In the genomic region with DNA sequence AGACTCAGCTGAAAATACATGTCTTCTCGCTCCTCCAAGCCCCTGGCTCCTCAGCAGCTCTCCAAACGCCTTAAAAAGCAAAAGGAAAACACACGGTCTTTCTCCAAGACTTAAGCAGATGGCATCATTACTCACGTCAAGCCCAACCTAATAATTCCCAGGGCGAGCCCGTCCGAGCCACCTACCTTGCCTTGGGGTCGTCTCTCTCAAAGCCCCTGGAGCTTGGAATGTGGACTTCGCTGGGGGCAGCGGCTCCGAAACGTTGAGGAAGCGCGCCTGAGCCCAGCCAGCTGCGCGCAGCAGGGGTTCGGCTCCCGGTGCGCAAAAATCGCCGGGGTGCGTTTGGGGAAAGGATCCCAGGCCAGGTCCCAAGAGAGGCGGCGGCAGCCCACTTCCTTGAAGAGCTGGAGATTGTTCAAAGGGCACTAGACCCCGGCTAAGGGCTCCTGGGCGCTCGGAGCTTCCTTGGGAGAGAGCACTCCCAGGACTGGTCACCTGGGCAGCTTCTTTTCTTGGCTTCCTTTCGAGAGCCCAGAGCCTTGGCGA, we compare ENCODE assay signal across 11 cellular contexts. TPM values are rescaled to one million over a fixed set of nuclear protein-coding genes. Genes with fewer than 3 reads are reported as not detected.
DNase-seq lines count a peak whose midpoint lies in the region; ATAC-seq and TF ChIP-seq lines count a peak whose summit lies in the region.
"Had no signal": no experiment of that assay in that cellular context is flagged by ENCODE, and none has a peak within 500 bp of the region (broad histone marks: within the 10 kb centered on the region; RNA-seq: fewer than 3 reads in every experiment).

No MANE protein-coding gene starts in this region.

- ATAC-seq in activated T-cell treated with anti-CD3 and anti-CD28 coated beads, Interleukin-2, amount 50 U/mL, for 72 hours (replicated peaks in 1 of 2), result no peak

- 8 to 9% methylated on average over 15 to 26 of the region's 29 CpGs for WGBS in tibial nerve, 2 donors

- H3K9me3 ChIP-seq in tibial nerve, result no peaks in the 10 kb centered on the region

- H3K27me3 ChIP-seq in tibial nerve, result peaks cover 0 to 28% of the 10 kb centered on the region in 2 donors

- H3K9me3 Mint-ChIP-seq in activated T-cell treated with anti-CD3 and anti-CD28 coated beads, Interleukin-2, amount 50 U/mL, for 72 hours, result no peaks in the 10 kb centered on the region
- no peaks in the 10 kb centered on the region for H3K9me3 Mint-ChIP-seq in activated T-cell treated with anti-CD3 and anti-CD28 coated beads, Interleukin-2, amount 50 U/mL, for 24 hours
- H3K9me3 Mint-ChIP-seq: activated CD4-positive, alpha-beta memory T cell treated with anti-CD3 and anti-CD28 coated beads for 36 hours had no signal

- no peak for DNase-seq in activated T-cell treated with anti-CD3 and anti-CD28 coated beads, Interleukin-2, amount 50 U/mL, for 72 hours
- DNase-seq in activated T-cell treated with anti-CD3 and anti-CD28 coated beads, Interleukin-2, amount 50 U/mL, for 24 hours, result no peak
- DNase-seq in astrocyte of the hippocampus (ENCODE audit: low read depth, low spot score), result peak; percentile 17
- DNase-seq in left kidney (ENCODE audit: low read depth, low spot score), result peak; percentile 21
- no peak for DNase-seq in tibial nerve (ENCODE audit: low spot score in 2 of 2)
- DNase-seq in NCI-H2227 (lab: John Stamatoyannopoulos, UW; ENCODE audit: unreplicated experiment), result no peak
- no peak for DNase-seq in NCI-H69 (lab: John Stamatoyannopoulos, UW)
- DNase-seq in iPS-NIHi7 (ENCODE audit: extremely low spot score), result no peak

- no peak overlapping the region for H3K27ac Mint-ChIP-seq in activated T-cell treated with anti-CD3 and anti-CD28 coated beads, Interleukin-2, amount 50 U/mL, for 72 hours
- no peak overlapping the region for H3K27ac Mint-ChIP-seq in activated T-cell treated with anti-CD3 and anti-CD28 coated beads, Interleukin-2, amount 50 U/mL, for 24 hours
- H3K27ac Mint-ChIP-seq: activated CD4-positive, alpha-beta memory T cell treated with anti-CD3 and anti-CD28 coated beads for 36 hours had no signal

- H3K4me3 Mint-ChIP-seq in activated T-cell treated with anti-CD3 and anti-CD28 coated beads, Interleukin-2, amount 50 U/mL, for 72 hours, result peak overlapping the region; percentile 36 to 40
- H3K4me3 Mint-ChIP-seq in activated T-cell treated with anti-CD3 and anti-CD28 coated beads, Interleukin-2, amount 50 U/mL, for 24 hours, result no peak overlapping the region

- peaks cover 67% of the 10 kb centered on the region for H3K27me3 Mint-ChIP-seq in activated T-cell treated with anti-CD3 and anti-CD28 coated beads, Interleukin-2, amount 50 U/mL, for 72 hours (ENCODE audit: low read depth)
- peaks cover 77% of the 10 kb centered on the region for H3K27me3 Mint-ChIP-seq in activated T-cell treated with anti-CD3 and anti-CD28 coated beads, Interleukin-2, amount 50 U/mL, for 24 hours

- H3K36me3 ChIP-seq in tibial nerve, result no peaks in the 10 kb centered on the region

- peaks cover 8% of the 10 kb centered on the region for H3K4me1 Mint-ChIP-seq in activated T-cell treated with anti-CD3 and anti-CD28 coated beads, Interleukin-2, amount 50 U/mL, for 72 hours (ENCODE audit: low read depth)
- H3K4me1 Mint-ChIP-seq in activated T-cell treated with anti-CD3 and anti-CD28 coated beads, Interleukin-2, amount 50 U/mL, for 24 hours (ENCODE audit: low read depth), result peaks cover 7% of the 10 kb centered on the region

- TF ChIP-seq EP300 in tibial nerve (IDR thresholded peaks at IDR 0.05), result no peak

- no peak for TF ChIP-seq POLR2A in tibial nerve (IDR thresholded peaks at IDR 0.05)

- peak overlapping the region in 3 of 4 donors; percentile 9 to 46 (median 35) for H3K4me3 ChIP-seq in tibial nerve

- H3K4me1 ChIP-seq in tibial nerve, result peaks cover 0 to 21% (median 0%) of the 10 kb centered on the region in 4 donors

- no peak overlapping the region for H3K27ac ChIP-seq in tibial nerve

- no peak for TF ChIP-seq CTCF in tibial nerve (IDR thresholded peaks at IDR 0.05)

- no peaks in the 10 kb centered on the region for H3K36me3 Mint-ChIP-seq in activated T-cell treated with anti-CD3 and anti-CD28 coated beads, Interleukin-2, amount 50 U/mL, for 72 hours (ENCODE audit: insufficient read depth in 2 of 2)
- no peaks in the 10 kb centered on the region for H3K36me3 Mint-ChIP-seq in activated T-cell treated with anti-CD3 and anti-CD28 coated beads, Interleukin-2, amount 50 U/mL, for 24 hours (ENCODE audit: low read depth)
- H3K36me3 Mint-ChIP-seq: activated CD4-positive, alpha-beta memory T cell treated with anti-CD3 and anti-CD28 coated beads for 36 hours had no signal

RNA-seq across cellular contexts. Expression of a gene that starts 0.4 kb away (rescaled TPM):
- total RNA-seq in activated T-cell treated with anti-CD3 and anti-CD28 coated beads, Interleukin-2, amount 50 U/mL, for 72 hours, result not detected
- total RNA-seq in tibial nerve, result under 1 TPM in 1 of 4 donors, not detected in 3; 0.21 TPM
- total RNA-seq: activated CD4-positive, alpha-beta memory T cell treated with anti-CD3 and anti-CD28 coated beads for 36 hours; esophagus mucosa; NCI-H460 had no signal

RNA-seq across cellular contexts. Expression of a gene that starts 34.8 kb away (rescaled TPM):
- total RNA-seq in activated T-cell treated with anti-CD3 and anti-CD28 coated beads, Interleukin-2, amount 50 U/mL, for 72 hours, result 100 to 1,000 TPM; 150 to 151 TPM
- total RNA-seq in tibial nerve, result 10 to 100 TPM; 14.4 to 26.9 (median 19.0) TPM

Comparison
In these comparisons a context has a peak if more than half of its experiments do, and no peak if none do; other contexts are left out.
1. DNase-seq: peak in astrocyte of the hippocampus (single experiment) and left kidney (single experiment); none in activated T-cell treated with anti-CD3 and anti-CD28 coated beads, Interleukin-2, amount 50 U/mL, for 72 hours (0 of 2), activated T-cell treated with anti-CD3 and anti-CD28 coated beads, Interleukin-2, amount 50 U/mL, for 24 hours (single experiment), tibial nerve (0 of 2), NCI-H2227 (single experiment), NCI-H69 (single experiment) and iPS-NIHi7 (single experiment).
2. RNA of a gene that starts 34.8 kb away (total RNA-seq): 150 to 151 TPM in activated T-cell treated with anti-CD3 and anti-CD28 coated beads, Interleukin-2, amount 50 U/mL, for 72 hours; 14.4 to 26.9 TPM in tibial nerve; every median in the first group is over 4 times any median in the second.